ENCODE assay signal across 1 cellular context in the genomic region with DNA sequence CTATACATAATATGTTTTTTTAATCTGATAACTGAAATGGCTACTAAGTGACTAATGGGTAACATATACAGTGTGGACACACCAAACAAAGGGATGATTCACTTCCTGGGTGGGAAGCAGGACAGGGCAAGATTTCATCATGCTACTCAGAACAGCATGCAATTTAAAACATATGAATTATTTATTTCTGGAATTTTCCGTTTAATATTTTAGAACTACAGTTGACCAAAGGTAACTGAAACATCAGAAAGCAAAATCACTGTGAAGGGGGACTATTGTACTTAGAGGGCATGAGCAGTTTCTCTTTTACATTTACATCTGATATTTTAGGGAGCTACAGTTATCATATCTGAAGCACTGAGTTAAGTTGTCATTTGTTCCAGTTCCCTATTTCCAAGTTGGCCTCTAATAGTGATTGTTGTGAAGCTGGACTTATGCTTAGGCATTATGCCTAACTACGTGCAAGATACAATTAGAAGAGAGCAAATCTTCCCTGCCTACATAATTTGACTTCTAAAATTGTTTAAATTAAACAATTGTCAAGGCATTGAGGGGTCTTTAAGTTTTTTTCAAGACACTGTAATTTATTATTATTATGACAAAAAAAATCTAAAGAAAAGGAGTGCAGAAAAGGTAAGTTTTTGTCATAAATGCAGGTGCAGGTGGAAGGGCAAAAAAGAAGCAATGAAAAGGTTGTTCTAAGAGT.
TF ChIP-seq lines count a peak whose summit lies in the region.

No MANE protein-coding gene starts in this region.

TF ChIP-seq in K562, 482 proteins besides CTCF, POLR2A, EP300 and RAD21 (continued from another document and continues in another):
- TF ChIP-seq, protein P1, sequence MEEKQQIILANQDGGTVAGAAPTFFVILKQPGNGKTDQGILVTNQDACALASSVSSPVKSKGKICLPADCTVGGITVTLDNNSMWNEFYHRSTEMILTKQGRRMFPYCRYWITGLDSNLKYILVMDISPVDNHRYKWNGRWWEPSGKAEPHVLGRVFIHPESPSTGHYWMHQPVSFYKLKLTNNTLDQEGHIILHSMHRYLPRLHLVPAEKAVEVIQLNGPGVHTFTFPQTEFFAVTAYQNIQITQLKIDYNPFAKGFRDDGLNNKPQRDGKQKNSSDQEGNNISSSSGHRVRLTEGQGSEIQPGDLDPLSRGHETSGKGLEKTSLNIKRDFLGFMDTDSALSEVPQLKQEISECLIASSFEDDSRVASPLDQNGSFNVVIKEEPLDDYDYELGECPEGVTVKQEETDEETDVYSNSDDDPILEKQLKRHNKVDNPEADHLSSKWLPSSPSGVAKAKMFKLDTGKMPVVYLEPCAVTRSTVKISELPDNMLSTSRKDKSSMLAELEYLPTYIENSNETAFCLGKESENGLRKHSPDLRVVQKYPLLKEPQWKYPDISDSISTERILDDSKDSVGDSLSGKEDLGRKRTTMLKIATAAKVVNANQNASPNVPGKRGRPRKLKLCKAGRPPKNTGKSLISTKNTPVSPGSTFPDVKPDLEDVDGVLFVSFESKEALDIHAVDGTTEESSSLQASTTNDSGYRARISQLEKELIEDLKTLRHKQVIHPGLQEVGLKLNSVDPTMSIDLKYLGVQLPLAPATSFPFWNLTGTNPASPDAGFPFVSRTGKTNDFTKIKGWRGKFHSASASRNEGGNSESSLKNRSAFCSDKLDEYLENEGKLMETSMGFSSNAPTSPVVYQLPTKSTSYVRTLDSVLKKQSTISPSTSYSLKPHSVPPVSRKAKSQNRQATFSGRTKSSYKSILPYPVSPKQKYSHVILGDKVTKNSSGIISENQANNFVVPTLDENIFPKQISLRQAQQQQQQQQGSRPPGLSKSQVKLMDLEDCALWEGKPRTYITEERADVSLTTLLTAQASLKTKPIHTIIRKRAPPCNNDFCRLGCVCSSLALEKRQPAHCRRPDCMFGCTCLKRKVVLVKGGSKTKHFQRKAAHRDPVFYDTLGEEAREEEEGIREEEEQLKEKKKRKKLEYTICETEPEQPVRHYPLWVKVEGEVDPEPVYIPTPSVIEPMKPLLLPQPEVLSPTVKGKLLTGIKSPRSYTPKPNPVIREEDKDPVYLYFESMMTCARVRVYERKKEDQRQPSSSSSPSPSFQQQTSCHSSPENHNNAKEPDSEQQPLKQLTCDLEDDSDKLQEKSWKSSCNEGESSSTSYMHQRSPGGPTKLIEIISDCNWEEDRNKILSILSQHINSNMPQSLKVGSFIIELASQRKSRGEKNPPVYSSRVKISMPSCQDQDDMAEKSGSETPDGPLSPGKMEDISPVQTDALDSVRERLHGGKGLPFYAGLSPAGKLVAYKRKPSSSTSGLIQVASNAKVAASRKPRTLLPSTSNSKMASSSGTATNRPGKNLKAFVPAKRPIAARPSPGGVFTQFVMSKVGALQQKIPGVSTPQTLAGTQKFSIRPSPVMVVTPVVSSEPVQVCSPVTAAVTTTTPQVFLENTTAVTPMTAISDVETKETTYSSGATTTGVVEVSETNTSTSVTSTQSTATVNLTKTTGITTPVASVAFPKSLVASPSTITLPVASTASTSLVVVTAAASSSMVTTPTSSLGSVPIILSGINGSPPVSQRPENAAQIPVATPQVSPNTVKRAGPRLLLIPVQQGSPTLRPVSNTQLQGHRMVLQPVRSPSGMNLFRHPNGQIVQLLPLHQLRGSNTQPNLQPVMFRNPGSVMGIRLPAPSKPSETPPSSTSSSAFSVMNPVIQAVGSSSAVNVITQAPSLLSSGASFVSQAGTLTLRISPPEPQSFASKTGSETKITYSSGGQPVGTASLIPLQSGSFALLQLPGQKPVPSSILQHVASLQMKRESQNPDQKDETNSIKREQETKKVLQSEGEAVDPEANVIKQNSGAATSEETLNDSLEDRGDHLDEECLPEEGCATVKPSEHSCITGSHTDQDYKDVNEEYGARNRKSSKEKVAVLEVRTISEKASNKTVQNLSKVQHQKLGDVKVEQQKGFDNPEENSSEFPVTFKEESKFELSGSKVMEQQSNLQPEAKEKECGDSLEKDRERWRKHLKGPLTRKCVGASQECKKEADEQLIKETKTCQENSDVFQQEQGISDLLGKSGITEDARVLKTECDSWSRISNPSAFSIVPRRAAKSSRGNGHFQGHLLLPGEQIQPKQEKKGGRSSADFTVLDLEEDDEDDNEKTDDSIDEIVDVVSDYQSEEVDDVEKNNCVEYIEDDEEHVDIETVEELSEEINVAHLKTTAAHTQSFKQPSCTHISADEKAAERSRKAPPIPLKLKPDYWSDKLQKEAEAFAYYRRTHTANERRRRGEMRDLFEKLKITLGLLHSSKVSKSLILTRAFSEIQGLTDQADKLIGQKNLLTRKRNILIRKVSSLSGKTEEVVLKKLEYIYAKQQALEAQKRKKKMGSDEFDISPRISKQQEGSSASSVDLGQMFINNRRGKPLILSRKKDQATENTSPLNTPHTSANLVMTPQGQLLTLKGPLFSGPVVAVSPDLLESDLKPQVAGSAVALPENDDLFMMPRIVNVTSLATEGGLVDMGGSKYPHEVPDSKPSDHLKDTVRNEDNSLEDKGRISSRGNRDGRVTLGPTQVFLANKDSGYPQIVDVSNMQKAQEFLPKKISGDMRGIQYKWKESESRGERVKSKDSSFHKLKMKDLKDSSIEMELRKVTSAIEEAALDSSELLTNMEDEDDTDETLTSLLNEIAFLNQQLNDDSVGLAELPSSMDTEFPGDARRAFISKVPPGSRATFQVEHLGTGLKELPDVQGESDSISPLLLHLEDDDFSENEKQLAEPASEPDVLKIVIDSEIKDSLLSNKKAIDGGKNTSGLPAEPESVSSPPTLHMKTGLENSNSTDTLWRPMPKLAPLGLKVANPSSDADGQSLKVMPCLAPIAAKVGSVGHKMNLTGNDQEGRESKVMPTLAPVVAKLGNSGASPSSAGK (IDR thresholded peaks at IDR 0.05), result peak; percentile 20; the same call in 1 of the 2 replicates
- TF ChIP-seq SNIP1 (IDR thresholded peaks at IDR 0.05; ENCODE audit: low read depth) (no peak), ZNF253 (CRISPR knock-in tag; conservative IDR thresholded peaks at IDR 0.05) (no peak), HMG20B (CRISPR knock-in tag; IDR thresholded peaks at IDR 0.05) (no peak), LCOR (CRISPR knock-in tag; IDR thresholded peaks at IDR 0.05) (no peak), HDAC2 (IDR thresholded peaks at IDR 0.05) (no peak), CREB3L1 (IDR thresholded peaks at IDR 0.05; ENCODE audit: borderline replicate concordance, low read depth) (no peak), PPARD (CRISPR knock-in tag; IDR thresholded peaks at IDR 0.05) (no peak), ZNF232 (CRISPR knock-in tag; IDR thresholded peaks at IDR 0.05) (no peak), MTA2 (IDR thresholded peaks at IDR 0.05; ENCODE audit: low read depth) (no peak), ZFP1 (CRISPR knock-in tag; IDR thresholded peaks at IDR 0.05) (no peak), ZNF561 (CRISPR knock-in tag; conservative IDR thresholded peaks at IDR 0.05) (no peak), SP2 (IDR thresholded peaks at IDR 0.05; ENCODE audit: extremely low read depth, low read depth, low read length, poor library complexity, severe bottlenecking) (no peak), PREB (CRISPR knock-in tag; IDR thresholded peaks at IDR 0.05) (no peak), POLR3A (IDR thresholded peaks at IDR 0.05; ENCODE audit: borderline replicate concordance, extremely low read depth, insufficient read depth, insufficient read length) (no peak), DMBX1 (CRISPR knock-in tag; IDR thresholded peaks at IDR 0.05; ENCODE audit: borderline replicate concordance) (peak; percentile 66; the same call in 1 of the 2 replicates), ZNF589 (CRISPR knock-in tag; IDR thresholded peaks at IDR 0.05; ENCODE audit: low read depth) (peak; percentile 89), POLR2AphosphoS2 (IDR thresholded peaks at IDR 0.05; ENCODE audit: low read length) (no peak)
- TF ChIP-seq, protein P2, sequence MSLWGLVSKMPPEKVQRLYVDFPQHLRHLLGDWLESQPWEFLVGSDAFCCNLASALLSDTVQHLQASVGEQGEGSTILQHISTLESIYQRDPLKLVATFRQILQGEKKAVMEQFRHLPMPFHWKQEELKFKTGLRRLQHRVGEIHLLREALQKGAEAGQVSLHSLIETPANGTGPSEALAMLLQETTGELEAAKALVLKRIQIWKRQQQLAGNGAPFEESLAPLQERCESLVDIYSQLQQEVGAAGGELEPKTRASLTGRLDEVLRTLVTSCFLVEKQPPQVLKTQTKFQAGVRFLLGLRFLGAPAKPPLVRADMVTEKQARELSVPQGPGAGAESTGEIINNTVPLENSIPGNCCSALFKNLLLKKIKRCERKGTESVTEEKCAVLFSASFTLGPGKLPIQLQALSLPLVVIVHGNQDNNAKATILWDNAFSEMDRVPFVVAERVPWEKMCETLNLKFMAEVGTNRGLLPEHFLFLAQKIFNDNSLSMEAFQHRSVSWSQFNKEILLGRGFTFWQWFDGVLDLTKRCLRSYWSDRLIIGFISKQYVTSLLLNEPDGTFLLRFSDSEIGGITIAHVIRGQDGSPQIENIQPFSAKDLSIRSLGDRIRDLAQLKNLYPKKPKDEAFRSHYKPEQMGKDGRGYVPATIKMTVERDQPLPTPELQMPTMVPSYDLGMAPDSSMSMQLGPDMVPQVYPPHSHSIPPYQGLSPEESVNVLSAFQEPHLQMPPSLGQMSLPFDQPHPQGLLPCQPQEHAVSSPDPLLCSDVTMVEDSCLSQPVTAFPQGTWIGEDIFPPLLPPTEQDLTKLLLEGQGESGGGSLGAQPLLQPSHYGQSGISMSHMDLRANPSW (CRISPR knock-in tag; IDR thresholded peaks at IDR 0.05), result no peak
- TF ChIP-seq, protein P3, sequence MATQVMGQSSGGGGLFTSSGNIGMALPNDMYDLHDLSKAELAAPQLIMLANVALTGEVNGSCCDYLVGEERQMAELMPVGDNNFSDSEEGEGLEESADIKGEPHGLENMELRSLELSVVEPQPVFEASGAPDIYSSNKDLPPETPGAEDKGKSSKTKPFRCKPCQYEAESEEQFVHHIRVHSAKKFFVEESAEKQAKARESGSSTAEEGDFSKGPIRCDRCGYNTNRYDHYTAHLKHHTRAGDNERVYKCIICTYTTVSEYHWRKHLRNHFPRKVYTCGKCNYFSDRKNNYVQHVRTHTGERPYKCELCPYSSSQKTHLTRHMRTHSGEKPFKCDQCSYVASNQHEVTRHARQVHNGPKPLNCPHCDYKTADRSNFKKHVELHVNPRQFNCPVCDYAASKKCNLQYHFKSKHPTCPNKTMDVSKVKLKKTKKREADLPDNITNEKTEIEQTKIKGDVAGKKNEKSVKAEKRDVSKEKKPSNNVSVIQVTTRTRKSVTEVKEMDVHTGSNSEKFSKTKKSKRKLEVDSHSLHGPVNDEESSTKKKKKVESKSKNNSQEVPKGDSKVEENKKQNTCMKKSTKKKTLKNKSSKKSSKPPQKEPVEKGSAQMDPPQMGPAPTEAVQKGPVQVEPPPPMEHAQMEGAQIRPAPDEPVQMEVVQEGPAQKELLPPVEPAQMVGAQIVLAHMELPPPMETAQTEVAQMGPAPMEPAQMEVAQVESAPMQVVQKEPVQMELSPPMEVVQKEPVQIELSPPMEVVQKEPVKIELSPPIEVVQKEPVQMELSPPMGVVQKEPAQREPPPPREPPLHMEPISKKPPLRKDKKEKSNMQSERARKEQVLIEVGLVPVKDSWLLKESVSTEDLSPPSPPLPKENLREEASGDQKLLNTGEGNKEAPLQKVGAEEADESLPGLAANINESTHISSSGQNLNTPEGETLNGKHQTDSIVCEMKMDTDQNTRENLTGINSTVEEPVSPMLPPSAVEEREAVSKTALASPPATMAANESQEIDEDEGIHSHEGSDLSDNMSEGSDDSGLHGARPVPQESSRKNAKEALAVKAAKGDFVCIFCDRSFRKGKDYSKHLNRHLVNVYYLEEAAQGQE (CRISPR knock-in tag; IDR thresholded peaks at IDR 0.05; ENCODE audit: low read depth), result no peak
- TF ChIP-seq, protein P4, sequence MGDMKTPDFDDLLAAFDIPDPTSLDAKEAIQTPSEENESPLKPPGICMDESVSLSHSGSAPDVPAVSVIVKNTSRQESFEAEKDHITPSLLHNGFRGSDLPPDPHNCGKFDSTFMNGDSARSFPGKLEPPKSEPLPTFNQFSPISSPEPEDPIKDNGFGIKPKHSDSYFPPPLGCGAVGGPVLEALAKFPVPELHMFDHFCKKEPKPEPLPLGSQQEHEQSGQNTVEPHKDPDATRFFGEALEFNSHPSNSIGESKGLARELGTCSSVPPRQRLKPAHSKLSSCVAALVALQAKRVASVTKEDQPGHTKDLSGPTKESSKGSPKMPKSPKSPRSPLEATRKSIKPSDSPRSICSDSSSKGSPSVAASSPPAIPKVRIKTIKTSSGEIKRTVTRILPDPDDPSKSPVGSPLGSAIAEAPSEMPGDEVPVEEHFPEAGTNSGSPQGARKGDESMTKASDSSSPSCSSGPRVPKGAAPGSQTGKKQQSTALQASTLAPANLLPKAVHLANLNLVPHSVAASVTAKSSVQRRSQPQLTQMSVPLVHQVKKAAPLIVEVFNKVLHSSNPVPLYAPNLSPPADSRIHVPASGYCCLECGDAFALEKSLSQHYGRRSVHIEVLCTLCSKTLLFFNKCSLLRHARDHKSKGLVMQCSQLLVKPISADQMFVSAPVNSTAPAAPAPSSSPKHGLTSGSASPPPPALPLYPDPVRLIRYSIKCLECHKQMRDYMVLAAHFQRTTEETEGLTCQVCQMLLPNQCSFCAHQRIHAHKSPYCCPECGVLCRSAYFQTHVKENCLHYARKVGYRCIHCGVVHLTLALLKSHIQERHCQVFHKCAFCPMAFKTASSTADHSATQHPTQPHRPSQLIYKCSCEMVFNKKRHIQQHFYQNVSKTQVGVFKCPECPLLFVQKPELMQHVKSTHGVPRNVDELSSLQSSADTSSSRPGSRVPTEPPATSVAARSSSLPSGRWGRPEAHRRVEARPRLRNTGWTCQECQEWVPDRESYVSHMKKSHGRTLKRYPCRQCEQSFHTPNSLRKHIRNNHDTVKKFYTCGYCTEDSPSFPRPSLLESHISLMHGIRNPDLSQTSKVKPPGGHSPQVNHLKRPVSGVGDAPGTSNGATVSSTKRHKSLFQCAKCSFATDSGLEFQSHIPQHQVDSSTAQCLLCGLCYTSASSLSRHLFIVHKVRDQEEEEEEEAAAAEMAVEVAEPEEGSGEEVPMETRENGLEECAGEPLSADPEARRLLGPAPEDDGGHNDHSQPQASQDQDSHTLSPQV (IDR thresholded peaks at IDR 0.05), result peak; percentile 77
